In genomic region chr5:113293613-113294340, GRCh38 we compare ENCODE assay signal across 8 cellular contexts.
DNase-seq lines count a peak whose midpoint lies in the region; FAIRE-seq and TF ChIP-seq lines count a peak whose summit lies in the region.

No MANE protein-coding gene starts in this region.

- no peak overlapping the region for H3K27ac ChIP-seq in OCI-LY3 (ENCODE audit: low read length)
- H3K27ac ChIP-seq in colonic mucosa: peak overlapping the region; percentile 56
- no peak overlapping the region for H3K27ac ChIP-seq in urinary bladder (ENCODE audit: low read depth)

- H2AFZ ChIP-seq in OCI-LY3 (ENCODE audit: low read depth, low read length): peak overlapping the region; percentile 91

- peak; percentile 33 for FAIRE-seq in H54 (lab: Jason Lieb, UNC)

- intact Hi-C loops in colonic mucosa (cut with DNase I): no loop called here

- no peak for TF ChIP-seq POLR2A in H54 (IDR thresholded peaks at IDR 0.05; ENCODE audit: low read depth, low read length)

- peak overlapping the region; percentile 62 for H3K4me3 ChIP-seq in GM12865 (ENCODE audit: low read depth, low read length)
- H3K4me3 ChIP-seq in OCI-LY3 (ENCODE audit: low read length): peak overlapping the region; percentile 91
- peak overlapping the region; percentile 55 for H3K4me3 ChIP-seq in colonic mucosa
- peak overlapping the region; percentile 72 for H3K4me3 ChIP-seq in urinary bladder (ENCODE audit: low read depth, low read length)

- H3K4me2 ChIP-seq in OCI-LY3 (ENCODE audit: low read length): peak overlapping the region; percentile 97

- H3K4me1 ChIP-seq in OCI-LY3 (ENCODE audit: low read length): peaks cover 14% of the 10 kb centered on the region
- no peaks in the 10 kb centered on the region for H3K4me1 ChIP-seq in colonic mucosa
- H3K4me1 ChIP-seq in urinary bladder (ENCODE audit: insufficient read depth): peaks cover 2% of the 10 kb centered on the region

- no peaks in the 10 kb centered on the region for H3K79me2 ChIP-seq in OCI-LY3 (ENCODE audit: low read length)

- DNase-seq in GM12865 (ENCODE audit: low read depth) (peak; percentile 35), H54 (ENCODE audit: insufficient read length, low spot score) (no peak), colonic mucosa (no peak), lung microvascular endothelial cell (ENCODE audit: low read depth in 2 of 2) (peak; percentile 21 to 55), mucosa of gallbladder (ENCODE audit: low spot score) (no peak), occipital lobe (lab: John Stamatoyannopoulos, UW) (no peak)

- H3K36me3 ChIP-seq in OCI-LY3 (replicated peaks; ENCODE audit: low read depth, low read length) (no peaks in the 10 kb centered on the region), colonic mucosa (no peaks in the 10 kb centered on the region), urinary bladder (ENCODE audit: insufficient read depth) (no peaks in the 10 kb centered on the region)

- H4K20me1 ChIP-seq in OCI-LY3 (ENCODE audit: insufficient read depth, low read length): no peaks in the 10 kb centered on the region

- 3% methylated on average over 26 of the region's 26 CpGs for WGBS in urinary bladder

- H3K27me3 ChIP-seq in OCI-LY3 (ENCODE audit: low read depth, low read length) (peaks cover 17% of the 10 kb centered on the region), colonic mucosa (peaks cover 5% of the 10 kb centered on the region)

- H3K9me3 ChIP-seq in OCI-LY3 (ENCODE audit: insufficient read depth, low read length): no peaks in the 10 kb centered on the region
- no peaks in the 10 kb centered on the region for H3K9me3 ChIP-seq in colonic mucosa

- H3K9ac ChIP-seq in OCI-LY3 (ENCODE audit: low read length) (peak overlapping the region; percentile 38; the same call in 1 of the 2 replicates), colonic mucosa (ENCODE audit: low read depth in 2 of 2, low read length in 2 of 2) (peak overlapping the region; percentile 49 to 75)

- TF ChIP-seq CTCF in GM12865 (IDR thresholded peaks at IDR 0.05; ENCODE audit: insufficient read depth, low read depth, low read length, missing control alignments) (no peak), OCI-LY3 (IDR thresholded peaks at IDR 0.05; ENCODE audit: low read depth, low read length) (no peak), colonic mucosa (IDR thresholded peaks at IDR 0.05) (no peak)

Comparison
In these comparisons a context has a peak if more than half of its experiments do, and no peak if none do; other contexts are left out.
1. DNase-seq: peak in GM12865 (single experiment) and lung microvascular endothelial cell (2 of 2); none in H54 (single experiment), colonic mucosa (single experiment), mucosa of gallbladder (single experiment) and occipital lobe (single experiment).
2. Peak in every context shown above with its lines, with median percentiles within 50 percentile points of each other: H3K4me3 ChIP-seq.